8 cellular contexts compared by ENCODE assay signal in genomic region chr7:138886501-138886917, GRCh38.
DNase-seq lines count a peak whose midpoint lies in the region; ATAC-seq and TF ChIP-seq lines count a peak whose summit lies in the region.

No MANE protein-coding gene starts in this region.

- no peaks in the 10 kb centered on the region for H3K27me3 Mint-ChIP-seq in activated CD8-positive, alpha-beta T cell treated with anti-CD3 and anti-CD28 coated beads for 36 hours

- no peaks in the 10 kb centered on the region for H3K9me3 Mint-ChIP-seq in activated CD8-positive, alpha-beta T cell treated with anti-CD3 and anti-CD28 coated beads for 36 hours

- CTCF ChIA-PET in activated CD8-positive, alpha-beta T cell treated with anti-CD3 and anti-CD28 coated beads for 36 hours (lab: Charles Lee), result interaction anchor here (0.7 to 6.3 kb wide), 49 partner anchors 9 to 1254 kb away, joined by 3 to 89 read pairs (median 4); partner anchors contain the start of genes KIAA1549 and ZC3HAV1L

- TF ChIP-seq CTCF in activated CD8-positive, alpha-beta T cell treated with anti-CD3 and anti-CD28 coated beads for 36 hours (IDR thresholded peaks at IDR 0.05), result peak; percentile 78

- H3K36me3 Mint-ChIP-seq in activated CD8-positive, alpha-beta T cell treated with anti-CD3 and anti-CD28 coated beads for 36 hours (ENCODE audit: low read depth), result no peaks in the 10 kb centered on the region

- POLR2A ChIA-PET in activated CD8-positive, alpha-beta T cell treated with anti-CD3 and anti-CD28 coated beads for 36 hours (lab: Charles Lee), result interaction anchor here (0.5 to 1.0 kb wide), 4 partner anchors 17 to 159 kb away, joined by 3 to 5 read pairs (median 4); no protein-coding TSS in a partner anchor

- H3K4me1 Mint-ChIP-seq in activated CD8-positive, alpha-beta T cell treated with anti-CD3 and anti-CD28 coated beads for 36 hours (ENCODE audit: low read depth), result peaks cover 18% of the 10 kb centered on the region

- DNase-seq in DMS79 treated with DMSO at 0.1 percent for 48 hours (lab: John Stamatoyannopoulos, UW) (peak; percentile 32), GM19240 (ENCODE audit: insufficient read length, low spot score) (peak; percentile 60), NCI-H446 treated with DMSO at 0.1 percent for 48 hours (lab: John Stamatoyannopoulos, UW) (peak; percentile 38), glomerular endothelial cell (ENCODE audit: extremely low read depth, low read depth, low spot score) (peak; percentile 72), smooth muscle cell of the brain vasculature (ENCODE audit: low read depth, low spot score) (peak; percentile 52), 8988T (no peak)
- peak; percentile 55 for DNase-seq in activated CD8-positive, alpha-beta T cell treated with anti-CD3 and anti-CD28 coated beads for 36 hours

- intact Hi-C loops in activated CD8-positive, alpha-beta T cell treated with anti-CD3 and anti-CD28 coated beads for 36 hours (cut with micrococcal nuclease), result loop anchor here (1.0 to 10.0 kb wide), 2 partner anchors 94 to 188 kb away; no protein-coding TSS in a partner anchor

- peak; percentile 87 for ATAC-seq in HG03196 (IDR thresholded peaks at IDR 0.05; ENCODE audit: unreplicated experiment)
- ATAC-seq in activated CD8-positive, alpha-beta T cell treated with anti-CD3 and anti-CD28 coated beads for 36 hours, result peak; percentile 78

- H3K27ac Mint-ChIP-seq in activated CD8-positive, alpha-beta T cell treated with anti-CD3 and anti-CD28 coated beads for 36 hours, result peak overlapping the region; percentile 77

- H3K4me3 Mint-ChIP-seq in activated CD8-positive, alpha-beta T cell treated with anti-CD3 and anti-CD28 coated beads for 36 hours, result no peak overlapping the region
